In the genomic region with DNA sequence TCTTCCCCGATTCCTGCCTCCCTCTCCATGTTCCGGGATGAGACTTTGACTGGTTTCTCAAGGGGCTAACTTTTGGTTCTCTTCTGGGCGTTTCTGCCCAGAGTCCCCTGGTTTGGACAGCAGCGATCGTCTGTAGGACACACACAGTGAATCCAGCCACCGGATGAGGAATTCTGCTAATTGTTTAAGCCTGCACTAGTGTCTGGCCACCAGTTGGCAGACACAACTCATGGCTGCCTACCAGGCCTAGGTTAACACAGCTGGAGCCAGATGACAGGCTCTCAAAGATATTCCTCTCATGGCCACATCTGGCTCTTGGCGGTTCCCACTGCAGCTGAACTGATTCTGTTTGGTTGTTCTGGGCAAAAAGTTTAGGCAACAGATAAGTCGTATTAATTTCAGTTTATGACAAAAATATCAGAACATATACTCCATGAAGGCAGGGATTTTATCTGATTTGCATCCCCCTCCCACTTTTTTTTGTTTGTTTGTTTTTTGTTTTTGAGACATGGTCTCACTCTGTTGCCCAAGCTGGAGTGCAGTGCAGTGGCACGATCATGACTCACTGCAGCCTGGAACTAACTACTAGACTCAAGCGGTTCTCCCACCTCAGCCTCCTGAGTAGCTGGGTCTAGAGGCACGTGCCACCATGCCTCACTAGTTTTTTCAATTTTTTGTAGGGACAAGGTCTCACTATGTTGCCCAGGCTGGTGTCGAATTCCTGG, we compare ENCODE assay signal across 10 cellular contexts.
DNase-seq lines count a peak whose midpoint lies in the region; ATAC-seq and TF ChIP-seq lines count a peak whose summit lies in the region.
"Had no signal": no experiment of that assay in that cellular context is flagged by ENCODE, and none has a peak within 500 bp of the region (broad histone marks: within the 10 kb centered on the region; RNA-seq: fewer than 3 reads in every experiment).

No MANE protein-coding gene starts in this region.

- peak overlapping the region; percentile 13 for H3K4me3 ChIP-seq in MG63

- DNase-seq in Ammon's horn (ENCODE audit: low spot score) = peak; percentile 30
- peak; percentile 80 for DNase-seq in MG63
- peak; percentile 82 for DNase-seq in fibroblast of gingiva (ENCODE audit: low read depth)
- DNase-seq in nephron progenitor cell = no peak
- no peak for DNase-seq in activated CD8-positive, alpha-beta memory T cell treated with anti-CD3 and anti-CD28 coated beads, Interleukin-2, amount 50 U/mL, for 48 hours
- no peak for DNase-seq in GF-D8 (lab: John Stamatoyannopoulos, UW)
- DNase-seq in natural killer cell treated with Interleukin-12 subunit alpha and Interleukin-12 subunit beta and Interleukin-15 and Interleukin-18, amount 100 ng/mL, for 72 hours (ENCODE audit: low spot score) = no peak
- DNase-seq: activated effector memory CD4-positive, alpha-beta T cell treated with Interleukin-2 at 50 U/mL for 16 hours; NK-92 treated with Interleukin-12 subunit alpha and Interleukin-12 subunit beta, amount 100 ng/mL, for 24 hours had no signal

- no peaks in the 10 kb centered on the region for H3K27me3 ChIP-seq in MG63

- peaks cover 19% of the 10 kb centered on the region for H3K36me3 Mint-ChIP-seq in nephron progenitor cell (ENCODE audit: low read depth)
- no peaks in the 10 kb centered on the region for H3K36me3 Mint-ChIP-seq in natural killer cell treated with Interleukin-12 subunit alpha and Interleukin-12 subunit beta and Interleukin-15 and Interleukin-18, amount 100 ng/mL, for 72 hours

- H3K4me1 Mint-ChIP-seq in nephron progenitor cell = peaks cover 67% of the 10 kb centered on the region
- peaks cover 19 to 24% of the 10 kb centered on the region in 2 donors for H3K4me1 Mint-ChIP-seq in natural killer cell treated with Interleukin-12 subunit alpha and Interleukin-12 subunit beta and Interleukin-15 and Interleukin-18, amount 100 ng/mL, for 72 hours (ENCODE audit: low read depth in 2 of 2)

- no peak for ATAC-seq in HG02798 (IDR thresholded peaks at IDR 0.05; ENCODE audit: poor library complexity, unreplicated experiment)
- ATAC-seq in natural killer cell treated with Interleukin-12 subunit alpha and Interleukin-12 subunit beta and Interleukin-15 and Interleukin-18, amount 100 ng/mL, for 72 hours = no peak

- no peak overlapping the region for H3K4me3 Mint-ChIP-seq in nephron progenitor cell
- H3K4me3 Mint-ChIP-seq in natural killer cell treated with Interleukin-12 subunit alpha and Interleukin-12 subunit beta and Interleukin-15 and Interleukin-18, amount 100 ng/mL, for 72 hours = no peak overlapping the region

- no peaks in the 10 kb centered on the region for H3K36me3 ChIP-seq in MG63

- peak overlapping the region; percentile 39 for H3K27ac Mint-ChIP-seq in nephron progenitor cell
- H3K27ac Mint-ChIP-seq in natural killer cell treated with Interleukin-12 subunit alpha and Interleukin-12 subunit beta and Interleukin-15 and Interleukin-18, amount 100 ng/mL, for 72 hours = peak overlapping the region in 1 of 2 donors; percentile 65

- no peaks in the 10 kb centered on the region for H3K9me3 ChIP-seq in MG63

- H3K9me3 Mint-ChIP-seq in nephron progenitor cell = no peaks in the 10 kb centered on the region
- H3K9me3 Mint-ChIP-seq in natural killer cell treated with Interleukin-12 subunit alpha and Interleukin-12 subunit beta and Interleukin-15 and Interleukin-18, amount 100 ng/mL, for 72 hours = no peaks in the 10 kb centered on the region

- H3K27me3 Mint-ChIP-seq in nephron progenitor cell (ENCODE audit: low read depth, poor library complexity) = peaks cover 3% of the 10 kb centered on the region
- H3K27me3 Mint-ChIP-seq in natural killer cell treated with Interleukin-12 subunit alpha and Interleukin-12 subunit beta and Interleukin-15 and Interleukin-18, amount 100 ng/mL, for 72 hours = no peaks in the 10 kb centered on the region

- no peak for TF ChIP-seq CTCF in nephron progenitor cell (IDR thresholded peaks at IDR 0.05)

Comparison
In these comparisons a context has a peak if more than half of its experiments do, and no peak if none do; other contexts are left out.
1. DNase-seq: peak in Ammon's horn (single experiment), MG63 (single experiment) and fibroblast of gingiva (single experiment); none in nephron progenitor cell (single experiment), activated CD8-positive, alpha-beta memory T cell treated with anti-CD3 and anti-CD28 coated beads, Interleukin-2, amount 50 U/mL, for 48 hours (single experiment), GF-D8 (single experiment) and natural killer cell treated with Interleukin-12 subunit alpha and Interleukin-12 subunit beta and Interleukin-15 and Interleukin-18, amount 100 ng/mL, for 72 hours (single experiment).